1 cellular context compared by ENCODE assay signal in genomic region chr15:74873036-74873755, GRCh38.
TF ChIP-seq lines count a peak whose summit lies in the region.

TSS of gene SCAMP2 (minus strand) at chr15:74873365. CDS start at chr15:74873255, 110 bp downstream.

TF ChIP-seq in HepG2, 621 proteins besides CTCF, POLR2A, EP300 and RAD21 (continued from another document and continues in another):
- peak; percentile 57; the same call in 1 of the 2 replicates for TF ChIP-seq PATZ1 (CRISPR knock-in tag; IDR thresholded peaks at IDR 0.05)
- peak; percentile 76; the same call in 1 of the 2 replicates for TF ChIP-seq TAF1 (CRISPR knock-in tag; IDR thresholded peaks at IDR 0.05)
- TF ChIP-seq ZNF430 (CRISPR knock-in tag; IDR thresholded peaks at IDR 0.05), result no peak
- peak in 1 of 2 experiments; percentile 61; a peak in 2 of 4 replicates for TF ChIP-seq KLF16 (CRISPR knock-in tag; IDR thresholded peaks at IDR 0.05)
- TF ChIP-seq AGO2 (optimal IDR thresholded peaks at IDR 0.05; ENCODE audit: low read depth, low read length), result peak; percentile 77
- TF ChIP-seq ZKSCAN1 (IDR thresholded peaks at IDR 0.05; ENCODE audit: low read length), result no peak
- TF ChIP-seq FOXP1 (IDR thresholded peaks at IDR 0.05), result no peak
- no peak for TF ChIP-seq FOXP1 (CRISPR knock-in tag; IDR thresholded peaks at IDR 0.05)
- TF ChIP-seq SAFB2 (CRISPR knock-in tag; IDR thresholded peaks at IDR 0.05; ENCODE audit: borderline replicate concordance, low read depth), result no peak
- TF ChIP-seq ARID5B (CRISPR knock-in tag; IDR thresholded peaks at IDR 0.05), result peak; percentile 38; the same call in 1 of the 2 replicates
- TF ChIP-seq PRMT3 (CRISPR knock-in tag; IDR thresholded peaks at IDR 0.05; ENCODE audit: borderline replicate concordance, low read depth), result no peak
- TF ChIP-seq PRPF4 (IDR thresholded peaks at IDR 0.05; ENCODE audit: low read depth, low read length, poor library complexity, severe bottlenecking), result no peak
- TF ChIP-seq BCL3 (CRISPR knock-in tag; IDR thresholded peaks at IDR 0.05), result no peak
- no peak for TF ChIP-seq EZH2 (conservative IDR thresholded peaks at IDR 0.05; ENCODE audit: low read depth, low read length)
- 0 out of 2 replicates have a peak, but pooled peaks have one; percentile 35 for TF ChIP-seq ZBTB49 (CRISPR knock-in tag; IDR thresholded peaks at IDR 0.05; ENCODE audit: borderline replicate concordance)
- TF ChIP-seq NRL (CRISPR knock-in tag; IDR thresholded peaks at IDR 0.05; ENCODE audit: borderline replicate concordance), result peak; percentile 89
- no peak; the same call in 1 of the 2 replicates for TF ChIP-seq TFDP1 (CRISPR knock-in tag; IDR thresholded peaks at IDR 0.05; ENCODE audit: borderline replicate concordance)
- TF ChIP-seq HNRNPLL (IDR thresholded peaks at IDR 0.05; ENCODE audit: low read depth, low read length, poor library complexity, severe bottlenecking), result peak; percentile 66
- TF ChIP-seq SYNCRIP (IDR thresholded peaks at IDR 0.05; ENCODE audit: insufficient read depth, low read depth, low read length), result no peak
- TF ChIP-seq LRRFIP1 (CRISPR knock-in tag; conservative IDR thresholded peaks at IDR 0.05), result no peak
- TF ChIP-seq MXD1 (CRISPR knock-in tag; IDR thresholded peaks at IDR 0.05), result peak; percentile 68; the same call in 1 of the 2 replicates
- TF ChIP-seq ZBTB39 (CRISPR knock-in tag; IDR thresholded peaks at IDR 0.05), result no peak
- no peak for TF ChIP-seq ZNF775 (CRISPR knock-in tag; IDR thresholded peaks at IDR 0.05; ENCODE audit: borderline replicate concordance)
- peak; percentile 64; the same call in 1 of the 2 replicates for TF ChIP-seq TBX3 (IDR thresholded peaks at IDR 0.05; ENCODE audit: borderline replicate concordance)
- TF ChIP-seq TBP (CRISPR knock-in tag; IDR thresholded peaks at IDR 0.05), result peak; percentile 75; the same call in 1 of the 2 replicates
- TF ChIP-seq ZNF280B (CRISPR knock-in tag; IDR thresholded peaks at IDR 0.05; ENCODE audit: borderline replicate concordance), result no peak
- no peak for TF ChIP-seq NFE2L1 (CRISPR knock-in tag; IDR thresholded peaks at IDR 0.05; ENCODE audit: borderline replicate concordance)
- TF ChIP-seq SSRP1 (CRISPR knock-in tag; IDR thresholded peaks at IDR 0.05), result no peak
- TF ChIP-seq SKI (IDR thresholded peaks at IDR 0.05; ENCODE audit: partially characterized antibody), result no peak
- TF ChIP-seq RFX1 (IDR thresholded peaks at IDR 0.05), result no peak
- no peak for TF ChIP-seq ZBTB3 (CRISPR knock-in tag; IDR thresholded peaks at IDR 0.05; ENCODE audit: borderline replicate concordance, low read depth)
- peak; percentile 19; the same call in 1 of the 2 replicates for TF ChIP-seq ZNF501 (CRISPR knock-in tag; IDR thresholded peaks at IDR 0.05)
- no peak for TF ChIP-seq NONO (IDR thresholded peaks at IDR 0.05)
- TF ChIP-seq NONO (CRISPR knock-in tag; conservative IDR thresholded peaks at IDR 0.05), result 0 out of 2 replicates have a peak, but pooled peaks have one; percentile 43
- peak; percentile 77 for TF ChIP-seq THAP11 (CRISPR knock-in tag; IDR thresholded peaks at IDR 0.05)
- TF ChIP-seq ZNF556 (CRISPR knock-in tag; IDR thresholded peaks at IDR 0.05; ENCODE audit: borderline replicate concordance), result peak; percentile 63; the same call in 1 of the 2 replicates
- TF ChIP-seq DMAP1 (CRISPR knock-in tag; IDR thresholded peaks at IDR 0.05), result peak; percentile 94
- TF ChIP-seq NKX3-1 (CRISPR knock-in tag; IDR thresholded peaks at IDR 0.05), result peak; percentile 46; the same call in 1 of the 2 replicates
- TF ChIP-seq HDAC1 (CRISPR knock-in tag; IDR thresholded peaks at IDR 0.05), result peak; percentile 84; the same call in 1 of the 2 replicates
